In genomic region chr6:352474-352873, GRCh38 we compare ENCODE assay signal across 1 cellular context.
TF ChIP-seq lines count a peak whose summit lies in the region.

No MANE protein-coding gene starts in this region.

TF ChIP-seq in HepG2, 621 proteins besides CTCF, POLR2A, EP300 and RAD21:
- TF ChIP-seq ZMAT5 (CRISPR knock-in tag; IDR thresholded peaks at IDR 0.05; ENCODE audit: borderline replicate concordance, low read depth), result no peak
- 0 out of 2 replicates have a peak, but pooled peaks have one; percentile 51 for TF ChIP-seq ZNF773 (CRISPR knock-in tag; IDR thresholded peaks at IDR 0.05; ENCODE audit: borderline replicate concordance)
- no peak for TF ChIP-seq ZNF570 (CRISPR knock-in tag; IDR thresholded peaks at IDR 0.05; ENCODE audit: borderline replicate concordance)
- no peak for TF ChIP-seq MXD1 (CRISPR knock-in tag; IDR thresholded peaks at IDR 0.05)
- no peak for TF ChIP-seq FOXC1 (CRISPR knock-in tag; IDR thresholded peaks at IDR 0.05; ENCODE audit: borderline replicate concordance)
- TF ChIP-seq PRDM10 (CRISPR knock-in tag; IDR thresholded peaks at IDR 0.05; ENCODE audit: low read depth), result no peak
- TF ChIP-seq ZNF121 (CRISPR knock-in tag; IDR thresholded peaks at IDR 0.05), result no peak
- no peak for TF ChIP-seq E2F2 (CRISPR knock-in tag; IDR thresholded peaks at IDR 0.05; ENCODE audit: borderline replicate concordance)
- TF ChIP-seq MED1 (CRISPR knock-in tag; IDR thresholded peaks at IDR 0.05), result no peak
- no peak for TF ChIP-seq ZNF264 (CRISPR knock-in tag; IDR thresholded peaks at IDR 0.05)
- TF ChIP-seq JUN (CRISPR knock-in tag; IDR thresholded peaks at IDR 0.05), result no peak
- TF ChIP-seq ZNF766 (CRISPR knock-in tag; IDR thresholded peaks at IDR 0.05; ENCODE audit: borderline replicate concordance), result no peak
- TF ChIP-seq FOXK2 (IDR thresholded peaks at IDR 0.05), result no peak
- TF ChIP-seq YEATS4 (CRISPR knock-in tag; IDR thresholded peaks at IDR 0.05; ENCODE audit: borderline replicate concordance), result no peak
- TF ChIP-seq ZFY (CRISPR knock-in tag; IDR thresholded peaks at IDR 0.05), result peak; percentile 15; the same call in 1 of the 2 replicates
- TF ChIP-seq ZNF574 (CRISPR knock-in tag; IDR thresholded peaks at IDR 0.05), result 0 out of 2 replicates have a peak, but pooled peaks have one; percentile 26
- TF ChIP-seq ZUFSP (CRISPR knock-in tag; IDR thresholded peaks at IDR 0.05; ENCODE audit: borderline replicate concordance), result no peak
- TF ChIP-seq BATF2 (CRISPR knock-in tag; IDR thresholded peaks at IDR 0.05), result no peak
- no peak for TF ChIP-seq HOXA7 (CRISPR knock-in tag; IDR thresholded peaks at IDR 0.05)
- no peak for TF ChIP-seq ZNF362 (CRISPR knock-in tag; IDR thresholded peaks at IDR 0.05; ENCODE audit: borderline replicate concordance)
- TF ChIP-seq RFX5 (IDR thresholded peaks at IDR 0.05; ENCODE audit: low read depth, low read length), result no peak
- peak; percentile 48 for TF ChIP-seq AGO2 (optimal IDR thresholded peaks at IDR 0.05; ENCODE audit: low read depth, low read length)
- no peak for TF ChIP-seq SMARCC2 (IDR thresholded peaks at IDR 0.05)
- TF ChIP-seq TERF1 (CRISPR knock-in tag; IDR thresholded peaks at IDR 0.05), result no peak
- TF ChIP-seq TRAFD1 (CRISPR knock-in tag; IDR thresholded peaks at IDR 0.05; ENCODE audit: borderline replicate concordance), result no peak
- no peak for TF ChIP-seq SSRP1 (CRISPR knock-in tag; IDR thresholded peaks at IDR 0.05)
- no peak for TF ChIP-seq ZNF549 (CRISPR knock-in tag; IDR thresholded peaks at IDR 0.05)
- no peak for TF ChIP-seq ERF (CRISPR knock-in tag; IDR thresholded peaks at IDR 0.05)
- no peak for TF ChIP-seq ZNF263 (CRISPR knock-in tag; IDR thresholded peaks at IDR 0.05)
- no peak for TF ChIP-seq MIXL1 (CRISPR knock-in tag; IDR thresholded peaks at IDR 0.05)
- no peak for TF ChIP-seq HOXA9 (CRISPR knock-in tag; IDR thresholded peaks at IDR 0.05; ENCODE audit: borderline replicate concordance)
- TF ChIP-seq ATF3 (CRISPR knock-in tag; IDR thresholded peaks at IDR 0.05), result no peak
- TF ChIP-seq CC2D1A (CRISPR knock-in tag; IDR thresholded peaks at IDR 0.05), result no peak
- 0 out of 2 replicates have a peak, but pooled peaks have one; percentile 27 for TF ChIP-seq NFKB2 (CRISPR knock-in tag; IDR thresholded peaks at IDR 0.05; ENCODE audit: borderline replicate concordance)
- TF ChIP-seq MTA1 (CRISPR knock-in tag; IDR thresholded peaks at IDR 0.05; ENCODE audit: borderline replicate concordance), result peak; percentile 23; the same call in 1 of the 2 replicates
- peak; percentile 20 for TF ChIP-seq HNRNPLL (IDR thresholded peaks at IDR 0.05; ENCODE audit: low read depth, low read length, poor library complexity, severe bottlenecking)
- no peak for TF ChIP-seq MXD4 (CRISPR knock-in tag; IDR thresholded peaks at IDR 0.05)
